Comparison of ENCODE assay signal across 9 cellular contexts in genomic region chr18:42274488-42275137, GRCh38.
DNase-seq lines count a peak whose midpoint lies in the region; ATAC-seq, FAIRE-seq and TF ChIP-seq lines count a peak whose summit lies in the region.
"Had no signal": no experiment of that assay in that cellular context is flagged by ENCODE, and none has a peak within 500 bp of the region (broad histone marks: within the 10 kb centered on the region; RNA-seq: fewer than 3 reads in every experiment).

No MANE protein-coding gene starts in this region.

- intact Hi-C loops in activated CD8-positive, alpha-beta T cell treated with anti-CD3 and anti-CD28 coated beads for 36 hours (cut with micrococcal nuclease): loop anchor here (5.0 kb wide), 1 partner anchor 162 kb away; no protein-coding TSS in a partner anchor

- POLR2A ChIA-PET in activated CD8-positive, alpha-beta T cell treated with anti-CD3 and anti-CD28 coated beads for 36 hours (lab: Charles Lee): no interaction called here
- POLR2A ChIA-PET in activated CD8-positive, alpha-beta T cell treated with anti-CD3 and anti-CD28 coated beads, Interleukin-2, amount 10 ng/mL, durations not matched to agents 7 days and 5 days (lab: Charles Lee): no interaction called here

- ATAC-seq in activated CD8-positive, alpha-beta T cell treated with anti-CD3 and anti-CD28 coated beads for 36 hours: no peak
- no peak for ATAC-seq in activated CD8-positive, alpha-beta T cell treated with anti-CD3 and anti-CD28 coated beads, Interleukin-2, amount 10 ng/mL, durations not matched to agents 7 days and 5 days

- CTCF ChIA-PET in activated CD8-positive, alpha-beta T cell treated with anti-CD3 and anti-CD28 coated beads for 36 hours (lab: Charles Lee): interaction anchor here (0.7 to 1.6 kb wide), 5 partner anchors 8 to 221 kb away, joined by 3 to 8 read pairs (median 4); no protein-coding TSS in a partner anchor
- CTCF ChIA-PET in activated CD8-positive, alpha-beta T cell treated with anti-CD3 and anti-CD28 coated beads, Interleukin-2, amount 10 ng/mL, durations not matched to agents 7 days and 5 days (lab: Charles Lee): interaction anchor here (5.8 kb wide), 1 partner anchor 160 kb away, joined by 24 read pairs; no protein-coding TSS in a partner anchor

- H3K36me3 Mint-ChIP-seq in activated CD8-positive, alpha-beta T cell treated with anti-CD3 and anti-CD28 coated beads for 36 hours (ENCODE audit: low read depth): no peaks in the 10 kb centered on the region
- H3K36me3 Mint-ChIP-seq in activated CD8-positive, alpha-beta T cell treated with anti-CD3 and anti-CD28 coated beads, Interleukin-2, amount 10 ng/mL, durations not matched to agents 7 days and 5 days (ENCODE audit: low read depth): no peaks in the 10 kb centered on the region

- no peak for TF ChIP-seq CTCF in activated CD8-positive, alpha-beta T cell treated with anti-CD3 and anti-CD28 coated beads for 36 hours (IDR thresholded peaks at IDR 0.05)
- TF ChIP-seq CTCF in cardiac fibroblast (IDR thresholded peaks at IDR 0.05; ENCODE audit: low read depth, low read length): peak; percentile 5

- no peak overlapping the region for H3K4me3 ChIP-seq in cardiac fibroblast (replicated peaks in 1 of 2; ENCODE audit: low read depth in 2 of 2, low read length in 2 of 2)

- H3K9me3 Mint-ChIP-seq in activated CD8-positive, alpha-beta T cell treated with anti-CD3 and anti-CD28 coated beads for 36 hours: no peaks in the 10 kb centered on the region
- H3K9me3 Mint-ChIP-seq in activated CD8-positive, alpha-beta T cell treated with anti-CD3 and anti-CD28 coated beads, Interleukin-2, amount 10 ng/mL, durations not matched to agents 7 days and 5 days (ENCODE audit: insufficient read depth): no peaks in the 10 kb centered on the region

- DNase-seq in activated CD8-positive, alpha-beta T cell treated with anti-CD3 and anti-CD28 coated beads for 36 hours: peak; percentile 4
- no peak for DNase-seq in activated CD8-positive, alpha-beta T cell treated with anti-CD3 and anti-CD28 coated beads, Interleukin-2, amount 10 ng/mL, durations not matched to agents 7 days and 5 days
- DNase-seq in LoVo (ENCODE audit: low spot score) (peak; percentile 18), cardiac fibroblast (ENCODE audit: low read depth in 2 of 2) (peak; percentile 23 to 35), stromal cell of bone marrow (ENCODE audit: low read depth) (peak; percentile 5), HTR-8/SVneo (ENCODE audit: insufficient read length, low spot score) (no peak), 8988T (no peak), Ammon's horn (ENCODE audit: low spot score) (no peak)
- DNase-seq: stimulated activated CD4-positive, alpha-beta T cell treated with anti-CD3 and anti-CD28 coated beads, Interleukin-4, amount 100 ng/mL, for 24 hours had no signal

- H3K27me3 Mint-ChIP-seq in activated CD8-positive, alpha-beta T cell treated with anti-CD3 and anti-CD28 coated beads for 36 hours: no peaks in the 10 kb centered on the region
- H3K27me3 Mint-ChIP-seq in activated CD8-positive, alpha-beta T cell treated with anti-CD3 and anti-CD28 coated beads, Interleukin-2, amount 10 ng/mL, durations not matched to agents 7 days and 5 days (ENCODE audit: low read depth): no peaks in the 10 kb centered on the region

- H3K4me1 Mint-ChIP-seq in activated CD8-positive, alpha-beta T cell treated with anti-CD3 and anti-CD28 coated beads for 36 hours (ENCODE audit: low read depth): no peaks in the 10 kb centered on the region
- H3K4me1 Mint-ChIP-seq in activated CD8-positive, alpha-beta T cell treated with anti-CD3 and anti-CD28 coated beads, Interleukin-2, amount 10 ng/mL, durations not matched to agents 7 days and 5 days (ENCODE audit: low read depth): no peaks in the 10 kb centered on the region

- H3K27ac Mint-ChIP-seq in activated CD8-positive, alpha-beta T cell treated with anti-CD3 and anti-CD28 coated beads for 36 hours: no peak overlapping the region
- no peak overlapping the region for H3K27ac Mint-ChIP-seq in activated CD8-positive, alpha-beta T cell treated with anti-CD3 and anti-CD28 coated beads, Interleukin-2, amount 10 ng/mL, durations not matched to agents 7 days and 5 days

- H3K4me3 Mint-ChIP-seq in activated CD8-positive, alpha-beta T cell treated with anti-CD3 and anti-CD28 coated beads for 36 hours: no peak overlapping the region
- no peak overlapping the region for H3K4me3 Mint-ChIP-seq in activated CD8-positive, alpha-beta T cell treated with anti-CD3 and anti-CD28 coated beads, Interleukin-2, amount 10 ng/mL, durations not matched to agents 7 days and 5 days

- FAIRE-seq in HTR-8/SVneo (lab: Jason Lieb, UNC): no peak

Comparison
In these comparisons a context has a peak if more than half of its experiments do, and no peak if none do; other contexts are left out.
1. DNase-seq: peak in activated CD8-positive, alpha-beta T cell treated with anti-CD3 and anti-CD28 coated beads for 36 hours (single experiment), LoVo (single experiment), cardiac fibroblast (2 of 2) and stromal cell of bone marrow (single experiment); none in activated CD8-positive, alpha-beta T cell treated with anti-CD3 and anti-CD28 coated beads, Interleukin-2, amount 10 ng/mL, durations not matched to agents 7 days and 5 days (single experiment), HTR-8/SVneo (single experiment), 8988T (single experiment) and Ammon's horn (single experiment).